In the genomic region with DNA sequence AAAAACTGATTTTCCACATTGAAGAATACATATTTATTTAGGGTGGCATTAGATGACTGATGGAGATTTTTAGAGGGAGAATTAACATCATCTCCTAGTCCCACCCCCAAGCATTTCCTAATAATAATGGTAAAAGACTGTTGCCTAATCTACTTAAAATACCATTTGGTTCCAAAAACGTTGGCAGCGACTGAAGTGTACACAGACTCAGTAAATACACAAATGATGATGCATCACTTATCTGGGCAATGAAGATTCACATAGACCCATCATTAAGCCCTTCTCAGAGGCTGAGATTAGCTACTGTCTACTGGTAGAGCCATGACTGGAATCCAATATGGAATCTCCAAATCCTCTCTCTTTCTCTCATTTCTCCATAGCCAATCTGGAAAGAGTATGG, we compare ENCODE assay signal across 22 cellular contexts. TPM values are rescaled to one million over a fixed set of nuclear protein-coding genes. Genes with fewer than 3 reads are reported as not detected.
"Had no signal": no experiment of that assay in that cellular context is flagged by ENCODE, and none has a peak within 500 bp of the region (broad histone marks: within the 10 kb centered on the region; RNA-seq: fewer than 3 reads in every experiment).

No MANE protein-coding gene starts in this region.

- H3K36me3 ChIP-seq: ascending aorta, transverse colon, vagina had no signal

- H3K4me3 ChIP-seq: ascending aorta, skin epidermis, transverse colon, vagina had no signal

- H3K27me3 ChIP-seq: ascending aorta, foreskin keratinocyte, transverse colon, vagina had no signal

- H3K9me3 ChIP-seq: ascending aorta, transverse colon, vagina had no signal

- DNase-seq: activated B cell treated with CpG ODN at 0.5 μM for 24 hours; activated CD4-positive, alpha-beta T cell treated with anti-CD3 and anti-CD28 coated beads for 36 hours; activated CD4-positive, alpha-beta T cell treated with anti-CD3 and anti-CD28 coated beads, Interleukin-2, amount 50 U/mL, for 4 hours; activated CD8-positive, alpha-beta memory T cell treated with anti-CD3 and anti-CD28 coated beads for 24 hours; activated CD8-positive, alpha-beta memory T cell treated with anti-CD3 and anti-CD28 coated beads, Interleukin-2, amount 50 U/mL, for 4 hours; activated T-cell treated with anti-CD3 and anti-CD28 coated beads, Interleukin-2, amount 50 U/mL, for 24 hours; central memory CD4-positive, alpha-beta T cell; effector memory CD4-positive, alpha-beta T cell; foreskin keratinocyte; left ventricle myocardium superior; nephron progenitor cell; right cardiac atrium; stimulated activated CD4-positive, alpha-beta T cell treated with anti-CD3 and anti-CD28 coated beads, Interleukin-1b, Interleukin-23, amount 100 ng/mL, for 48 hours; stimulated activated naive CD8-positive, alpha-beta T cell treated with anti-CD3 and anti-CD28 coated beads, Interleukin-15, amount 100 ng/mL, for 72 hours; T1000; transverse colon had no signal

- H3K27ac ChIP-seq: ascending aorta, foreskin keratinocyte, parathyroid adenoma, skin epidermis, transverse colon, vagina had no signal

- H3K4me1 ChIP-seq: ascending aorta, foreskin keratinocyte, transverse colon, vagina had no signal

- H2AFZ ChIP-seq: parathyroid adenoma had no signal

RNA-seq across cellular contexts. Expression of gene RTN1, which starts 18.2 kb away (rescaled TPM):
- total RNA-seq: activated B cell treated with CpG ODN at 0.5 μM for 24 hours; activated CD4-positive, alpha-beta T cell treated with anti-CD3 and anti-CD28 coated beads for 36 hours; activated naive CD4-positive, alpha-beta T cell treated with anti-CD3 and anti-CD28 coated beads, Interleukin-2, amount 50 U/mL, for 72 hours; activated T-helper 17 cell treated with anti-CD3 and anti-CD28 coated beads, Interleukin-2, amount 50 U/mL, for 72 hours; foreskin keratinocyte had no signal
